Comparison of ENCODE assay signal across 12 cellular contexts in the genomic region with DNA sequence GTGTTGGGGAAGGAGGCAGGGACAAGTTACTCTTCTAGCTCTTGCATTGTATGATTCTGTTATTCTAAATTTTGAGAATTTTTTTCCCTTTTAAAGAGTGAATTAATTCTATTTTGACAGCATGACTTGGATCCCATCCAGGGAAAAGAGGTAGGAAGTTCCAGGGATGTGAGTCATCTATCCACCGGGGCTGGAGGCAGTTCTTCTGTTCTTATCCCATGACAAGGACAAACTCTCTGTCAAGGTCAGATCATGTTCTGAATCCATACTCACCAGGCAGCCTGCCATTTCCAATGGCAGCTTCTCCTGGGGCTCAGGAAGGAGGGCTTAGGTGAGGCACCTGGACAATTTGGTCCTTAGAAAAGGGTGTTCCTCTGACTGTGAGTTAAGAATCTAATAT.
DNase-seq lines count a peak whose midpoint lies in the region; ATAC-seq, FAIRE-seq and TF ChIP-seq lines count a peak whose summit lies in the region.
"Had no signal": no experiment of that assay in that cellular context is flagged by ENCODE, and none has a peak within 500 bp of the region (broad histone marks: within the 10 kb centered on the region; RNA-seq: fewer than 3 reads in every experiment).

No MANE protein-coding gene starts in this region.

- no peak overlapping the region for H2AFZ ChIP-seq in astrocyte (ENCODE audit: low read depth, low read length)
- peak overlapping the region; percentile 54 for H2AFZ ChIP-seq in smooth muscle cell (ENCODE audit: low read depth)
- no peak overlapping the region for H2AFZ ChIP-seq in neuronal stem cell (ENCODE audit: low read length)

- no peak overlapping the region for H3K4me3 ChIP-seq in astrocyte (ENCODE audit: insufficient read depth, low read depth, low read length)
- H3K4me3 ChIP-seq in right cardiac atrium (ENCODE audit: low read length) = no peak overlapping the region
- H3K4me3 ChIP-seq in smooth muscle cell = no peak overlapping the region
- H3K4me3 ChIP-seq in CD8-positive, alpha-beta memory T cell (ENCODE audit: low read length) = no peak overlapping the region
- H3K4me3 ChIP-seq in neuronal stem cell (ENCODE audit: low read length in 2 of 2) = no peak overlapping the region
- H3K4me3 ChIP-seq: HAP-1 had no signal

- CTCF ChIA-PET in CD8-positive, alpha-beta memory T cell (lab: Charles Lee) = no interaction called here

- H4K8ac ChIP-seq in neuronal stem cell (ENCODE audit: low read depth, low read length) = no peak overlapping the region

- H3F3A ChIP-seq in smooth muscle cell (ENCODE audit: low read depth) = no peaks in the 10 kb centered on the region

- H3K27me3 Mint-ChIP-seq in astrocyte (ENCODE audit: low read depth, unreplicated experiment) = no peaks in the 10 kb centered on the region
- H3K27me3 Mint-ChIP-seq in CD8-positive, alpha-beta memory T cell = peaks cover 9 to 13% of the 10 kb centered on the region in 2 donors

- no peak overlapping the region for H2BK5ac ChIP-seq in neuronal stem cell (ENCODE audit: low read length)

- H3K27ac Mint-ChIP-seq in astrocyte (ENCODE audit: unreplicated experiment) = peak overlapping the region; percentile 93
- no peak overlapping the region for H3K27ac Mint-ChIP-seq in CD8-positive, alpha-beta memory T cell

- H3K9me3 ChIP-seq in astrocyte (ENCODE audit: insufficient read depth, low read depth, low read length) = no peaks in the 10 kb centered on the region
- no peaks in the 10 kb centered on the region for H3K9me3 ChIP-seq in right cardiac atrium (ENCODE audit: control insufficient read depth, low read length)
- H3K9me3 ChIP-seq in smooth muscle cell (replicated peaks; ENCODE audit: low read depth) = no peaks in the 10 kb centered on the region
- H3K9me3 ChIP-seq in CD8-positive, alpha-beta memory T cell (ENCODE audit: low read length) = no peaks in the 10 kb centered on the region
- H3K9me3 ChIP-seq in neuronal stem cell (replicated peaks in 1 of 2; ENCODE audit: control insufficient read depth in 2 of 2, insufficient read depth in 1 of 2, low read depth in 1 of 2, low read length in 2 of 2) = no peaks in the 10 kb centered on the region

- H3K9me3 Mint-ChIP-seq in astrocyte (ENCODE audit: unreplicated experiment) = no peaks in the 10 kb centered on the region
- peaks cover 0 to 5% (median 2%) of the 10 kb centered on the region in 5 donors for H3K9me3 Mint-ChIP-seq in CD8-positive, alpha-beta memory T cell

- H3K27ac ChIP-seq in astrocyte (ENCODE audit: low read depth, low read length) (peak overlapping the region; percentile 75), right cardiac atrium (ENCODE audit: low read length) (peak overlapping the region; percentile 64), smooth muscle cell (ENCODE audit: low read depth) (peak overlapping the region; percentile 38), neuronal stem cell (replicated peaks; ENCODE audit: low read length) (no peak overlapping the region)
- no peak overlapping the region for H3K27ac ChIP-seq in CD8-positive, alpha-beta memory T cell (ENCODE audit: low read depth, low read length)

- no peaks in the 10 kb centered on the region for H3K79me1 ChIP-seq in neuronal stem cell (ENCODE audit: low read depth, low read length)

- no peaks in the 10 kb centered on the region for H3K36me3 ChIP-seq in astrocyte (ENCODE audit: insufficient read depth, low read length)
- H3K36me3 ChIP-seq in smooth muscle cell (ENCODE audit: low read depth) = no peaks in the 10 kb centered on the region
- H3K36me3 ChIP-seq in CD8-positive, alpha-beta memory T cell (ENCODE audit: insufficient read depth, low read length) = no peaks in the 10 kb centered on the region
- no peaks in the 10 kb centered on the region for H3K36me3 ChIP-seq in neuronal stem cell (replicated peaks in 1 of 2; ENCODE audit: control insufficient read depth in 2 of 2, insufficient read depth in 2 of 2, low read length in 2 of 2)
- H3K36me3 ChIP-seq: HAP-1 had no signal

- H2BK15ac ChIP-seq in neuronal stem cell (ENCODE audit: low read length) = no peak overlapping the region

- H3K23ac ChIP-seq in neuronal stem cell (ENCODE audit: low read depth, low read length, poor library complexity) = no peak overlapping the region

- no peak for FAIRE-seq in astrocyte (lab: Jason Lieb, UNC)

- POLR2A ChIA-PET in CD8-positive, alpha-beta memory T cell (lab: Charles Lee) = no interaction called here

- no peak overlapping the region for H2BK12ac ChIP-seq in neuronal stem cell (ENCODE audit: low read length)

- no peak overlapping the region for H3K14ac ChIP-seq in neuronal stem cell (ENCODE audit: low read length)

- H2BK120ac ChIP-seq in neuronal stem cell (ENCODE audit: low read depth, low read length) = no peak overlapping the region

- intact Hi-C loops in right cardiac atrium (cut with DNase I) = no loop called here

- H3K9ac ChIP-seq in astrocyte (ENCODE audit: low read length) (peak overlapping the region; percentile 57), smooth muscle cell (ENCODE audit: low read depth) (no peak overlapping the region), neuronal stem cell (ENCODE audit: low read depth, low read length, poor library complexity) (no peak overlapping the region)

- H2AK5ac ChIP-seq in neuronal stem cell (ENCODE audit: low read depth, low read length) = no peak overlapping the region

- no peak overlapping the region for H3K4ac ChIP-seq in neuronal stem cell (ENCODE audit: low read length)

- 0% methylated on average over 1 of the region's 1 CpG for WGBS in right cardiac atrium
- 19% methylated on average over 1 of the region's 1 CpG for WGBS in smooth muscle cell (ENCODE audit: low lambda C conversion rate)
- no CpG with 5 or more reads among the region's 1 CpG for WGBS in neuronal stem cell (ENCODE audit: extremely low coverage in 2 of 2, insufficient read length in 2 of 2, insufficient replicate concordance in 1 of 2), 2 donors

- H3K27me3 ChIP-seq in astrocyte (ENCODE audit: insufficient read depth, low read length) = no peaks in the 10 kb centered on the region
- no peaks in the 10 kb centered on the region for H3K27me3 ChIP-seq in right cardiac atrium (ENCODE audit: control insufficient read depth, insufficient read depth)
- no peaks in the 10 kb centered on the region for H3K27me3 ChIP-seq in smooth muscle cell (ENCODE audit: low read depth)
- H3K27me3 ChIP-seq in CD8-positive, alpha-beta memory T cell (ENCODE audit: insufficient read depth, low read length, poor library complexity, severe bottlenecking) = no peaks in the 10 kb centered on the region
- no peaks in the 10 kb centered on the region for H3K27me3 ChIP-seq in neuronal stem cell (ENCODE audit: control insufficient read depth in 3 of 3, insufficient read depth in 3 of 3, low read depth in 1 of 3, low read length in 3 of 3)

- peak in 1 of 2 donors; percentile 63 for ATAC-seq in right cardiac atrium
- ATAC-seq: left colon had no signal

- no peaks in the 10 kb centered on the region for H4K20me1 ChIP-seq in astrocyte (ENCODE audit: insufficient read depth, low read length)
- H4K20me1 ChIP-seq in smooth muscle cell (ENCODE audit: low read depth) = no peaks in the 10 kb centered on the region

- H3K4me3 Mint-ChIP-seq in astrocyte (ENCODE audit: unreplicated experiment) = no peak overlapping the region
- no peak overlapping the region for H3K4me3 Mint-ChIP-seq in CD8-positive, alpha-beta memory T cell

- H3K4me2 ChIP-seq in astrocyte (ENCODE audit: low read length) = peak overlapping the region; percentile 46
- no peak overlapping the region for H3K4me2 ChIP-seq in smooth muscle cell
- no peak overlapping the region for H3K4me2 ChIP-seq in neuronal stem cell (ENCODE audit: insufficient read depth, low read length, poor library complexity, severe bottlenecking)

- no peak overlapping the region for H4K91ac ChIP-seq in neuronal stem cell (ENCODE audit: low read depth, low read length, poor library complexity)

- H3K79me2 ChIP-seq in astrocyte (ENCODE audit: insufficient read depth, low read length) (no peaks in the 10 kb centered on the region), smooth muscle cell (ENCODE audit: low read depth) (no peaks in the 10 kb centered on the region)

- H3K4me1 Mint-ChIP-seq in astrocyte (ENCODE audit: low read depth, unreplicated experiment) = peaks cover 26% of the 10 kb centered on the region
- H3K4me1 Mint-ChIP-seq in CD8-positive, alpha-beta memory T cell = peaks cover 0 to 1% (median 0%) of the 10 kb centered on the region in 3 donors

- H3K4me1 ChIP-seq in astrocyte (ENCODE audit: insufficient read depth, low read length) = peaks cover 18% of the 10 kb centered on the region
- peaks cover 2% of the 10 kb centered on the region for H3K4me1 ChIP-seq in right cardiac atrium (ENCODE audit: control insufficient read depth, insufficient read depth, low read length)
- H3K4me1 ChIP-seq in smooth muscle cell (ENCODE audit: low read depth) = no peaks in the 10 kb centered on the region
- no peaks in the 10 kb centered on the region for H3K4me1 ChIP-seq in CD8-positive, alpha-beta memory T cell (ENCODE audit: insufficient read depth, low read length)
- no peaks in the 10 kb centered on the region for H3K4me1 ChIP-seq in neuronal stem cell (ENCODE audit: control insufficient read depth in 2 of 2, insufficient read depth in 1 of 2, low read depth in 1 of 2, low read length in 2 of 2)

- DNase-seq in HK-2 (ENCODE audit: unreplicated experiment) = peak; percentile 47
- DNase-seq in astrocyte (ENCODE audit: low read depth) = peak; percentile 74
- DNase-seq in right cardiac atrium = no peak
- DNase-seq in smooth muscle cell (lab: John Stamatoyannopoulos, UW; ENCODE audit: unreplicated experiment) = no peak
- no peak for DNase-seq in activated T-cell treated with anti-CD3 and anti-CD28 coated beads for 4 hours
- no peak for DNase-seq in CD8-positive, alpha-beta memory T cell
- DNase-seq in neuronal stem cell (ENCODE audit: low spot score) = no peak
- DNase-seq: activated CD4-positive, CD25-positive, alpha-beta regulatory T cell; activated naive CD4-positive, alpha-beta T cell treated with Interleukin-2 at 50 U/mL for 16 hours; left colon; NCI-H1694 had no signal

- no peaks in the 10 kb centered on the region for H3K36me3 Mint-ChIP-seq in astrocyte (ENCODE audit: low read depth, unreplicated experiment)
- no peaks in the 10 kb centered on the region for H3K36me3 Mint-ChIP-seq in CD8-positive, alpha-beta memory T cell

- TF ChIP-seq CTCF in astrocyte (IDR thresholded peaks at IDR 0.05; ENCODE audit: insufficient read depth, low read depth, low read length) = no peak
- TF ChIP-seq CTCF in smooth muscle cell (IDR thresholded peaks at IDR 0.05; ENCODE audit: borderline replicate concordance, insufficient read depth, poor library complexity, severe bottlenecking) = no peak

- no peak overlapping the region for H3K18ac ChIP-seq in neuronal stem cell (ENCODE audit: low read length)

Comparison
In these comparisons a context has a peak if more than half of its experiments do, and no peak if none do; other contexts are left out.
1. DNase-seq: peak in HK-2 (single experiment) and astrocyte (single experiment); none in right cardiac atrium (0 of 3), smooth muscle cell (single experiment), activated T-cell treated with anti-CD3 and anti-CD28 coated beads for 4 hours (single experiment), CD8-positive, alpha-beta memory T cell (0 of 5) and neuronal stem cell (single experiment).
2. H3K27ac ChIP-seq: peak in astrocyte (single experiment), right cardiac atrium (single experiment) and smooth muscle cell (single experiment); none in CD8-positive, alpha-beta memory T cell (single experiment) and neuronal stem cell (single experiment).